Comparison of ENCODE assay signal across 24 cellular contexts in the genomic region with DNA sequence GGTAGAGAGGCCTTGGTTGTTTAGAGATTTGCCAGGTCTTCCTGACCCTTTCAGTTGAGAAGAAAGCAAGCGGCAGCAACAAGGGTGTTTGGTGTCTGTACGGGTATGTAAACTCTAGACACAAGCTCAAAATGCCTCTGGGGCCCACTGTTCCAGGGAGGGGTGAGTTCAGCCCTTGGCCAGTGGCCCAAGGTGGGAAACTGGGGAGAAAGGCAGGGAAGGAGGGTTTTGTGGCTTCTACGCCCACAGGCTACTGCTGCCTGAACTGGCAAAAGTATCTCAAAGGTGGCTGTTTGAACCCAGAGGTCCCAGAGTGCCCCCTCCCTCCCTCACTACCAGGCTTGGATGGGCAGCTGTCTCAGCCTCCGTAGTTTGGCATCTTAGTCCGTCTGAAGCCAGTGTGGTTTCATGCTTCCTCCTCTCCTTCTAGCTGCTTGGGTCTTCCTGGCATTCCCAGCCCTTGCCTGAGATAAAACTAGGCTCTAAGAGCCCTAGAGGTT. TPM values are rescaled to one million over a fixed set of nuclear protein-coding genes. Genes with fewer than 3 reads are reported as not detected.
DNase-seq lines count a peak whose midpoint lies in the region; TF ChIP-seq lines count a peak whose summit lies in the region.
"Had no signal": no experiment of that assay in that cellular context is flagged by ENCODE, and none has a peak within 500 bp of the region (broad histone marks: within the 10 kb centered on the region; RNA-seq: fewer than 3 reads in every experiment).

No MANE protein-coding gene starts in this region.

- H3K9me3 Mint-ChIP-seq in MCF 10A (ENCODE audit: unreplicated experiment) (no peaks in the 10 kb centered on the region), neural progenitor cell (peaks cover 8% of the 10 kb centered on the region), type B pancreatic cell (no peaks in the 10 kb centered on the region), Calu3 (ENCODE audit: low read depth, unreplicated experiment) (no peaks in the 10 kb centered on the region)
- H3K9me3 Mint-ChIP-seq: activated CD4-positive, alpha-beta T cell treated with anti-CD3 and anti-CD28 coated beads, Interleukin-2, amount 10 ng/mL, durations not matched to agents 7 days and 5 days; stimulated activated naive CD8-positive, alpha-beta T cell treated with anti-CD3 and anti-CD28 coated beads, Interleukin-15, amount 100 ng/mL, for 72 hours; T-helper 2 cell treated with Interferon-gamma antibody and Interleukin-4, amounts not matched to agents 5 μg/mL and 100 μg/mL, for 36 hours had no signal

- H3K27ac Mint-ChIP-seq in MCF 10A (ENCODE audit: low read depth, unreplicated experiment) (peak overlapping the region; percentile 42), neural progenitor cell (no peak overlapping the region), type B pancreatic cell (peak overlapping the region; percentile 76), Calu3 (ENCODE audit: unreplicated experiment) (no peak overlapping the region)
- H3K27ac Mint-ChIP-seq: activated CD4-positive, alpha-beta T cell treated with anti-CD3 and anti-CD28 coated beads, Interleukin-2, amount 10 ng/mL, durations not matched to agents 7 days and 5 days; CD4-positive, alpha-beta memory T cell; stimulated activated naive CD8-positive, alpha-beta T cell treated with anti-CD3 and anti-CD28 coated beads, Interleukin-15, amount 100 ng/mL, for 72 hours; T-helper 2 cell treated with Interferon-gamma antibody and Interleukin-4, amounts not matched to agents 5 μg/mL and 100 μg/mL, for 36 hours had no signal

- no peak for TF ChIP-seq POLR2A in esophagus squamous epithelium (IDR thresholded peaks at IDR 0.05)

- in situ Hi-C loops in mammary epithelial cell (cut with MboI; ENCODE audit: low sequenced_read_pairs in 2 of 2), result no loop called here

- no peak overlapping the region for H3K27ac ChIP-seq in mammary epithelial cell (ENCODE audit: insufficient read depth, low read depth, low read length)
- peak overlapping the region; percentile 41 to 85 (median 69) for H3K27ac ChIP-seq in esophagus squamous epithelium
- H3K27ac ChIP-seq in neural progenitor cell, result no peak overlapping the region
- H3K27ac ChIP-seq: foreskin keratinocyte had no signal

- H3K79me2 ChIP-seq in mammary epithelial cell (ENCODE audit: insufficient read depth, low read length) (no peaks in the 10 kb centered on the region), neural progenitor cell (ENCODE audit: low read depth) (no peaks in the 10 kb centered on the region)

- POLR2A ChIA-PET in MCF 10A (lab: Yijun Ruan, JAX), result interaction anchor here (0.6 to 1.8 kb wide), 3 partner anchors 13 to 294 kb away, joined by 3 to 8 read pairs (median 5); a partner anchor contains a TSS

- H3K9me3 ChIP-seq in mammary epithelial cell (replicated peaks; ENCODE audit: insufficient read depth, low read length) (no peaks in the 10 kb centered on the region), esophagus squamous epithelium (no peaks in the 10 kb centered on the region), neural progenitor cell (ENCODE audit: low read depth) (no peaks in the 10 kb centered on the region)
- H3K9me3 ChIP-seq: sigmoid colon had no signal

- H3K4me1 Mint-ChIP-seq in MCF 10A (ENCODE audit: insufficient read depth, unreplicated experiment), result peaks cover 6% of the 10 kb centered on the region
- no peaks in the 10 kb centered on the region for H3K4me1 Mint-ChIP-seq in neural progenitor cell
- peaks cover 65% of the 10 kb centered on the region for H3K4me1 Mint-ChIP-seq in type B pancreatic cell (ENCODE audit: unreplicated experiment)
- peaks cover 5% of the 10 kb centered on the region for H3K4me1 Mint-ChIP-seq in Calu3 (ENCODE audit: low read depth, unreplicated experiment)

- CTCF ChIA-PET in MCF 10A (lab: Yijun Ruan, JAX), result interaction anchor here (0.6 to 1.6 kb wide), 10 partner anchors 17 to 363 kb away, joined by 3 to 16 read pairs (median 4); a partner anchor contains a TSS
- CTCF ChIA-PET in mammary epithelial cell (lab: Charles Lee; ENCODE audit: low non-redundant PET), result no interaction called here
- CTCF ChIA-PET in Calu3 (lab: Charles Lee), result interaction anchor here (0.6 to 1.1 kb wide), 3 partner anchors 14 to 163 kb away, joined by 3 read pairs; no protein-coding TSS in a partner anchor

- H3K9ac ChIP-seq in mammary epithelial cell (ENCODE audit: insufficient read depth, low read length) (no peak overlapping the region), neural progenitor cell (no peak overlapping the region)

- dilution Hi-C loops in mammary epithelial cell (cut with HindIII; ENCODE audit: low sequenced_read_pairs), result no loop called here

- H2AFZ ChIP-seq in mammary epithelial cell (ENCODE audit: low read depth, low read length) (no peak overlapping the region), neural progenitor cell (replicated peaks) (no peak overlapping the region)

- H3K4me2 ChIP-seq in mammary epithelial cell (ENCODE audit: insufficient read depth, low read depth, low read length) (no peak overlapping the region), neural progenitor cell (no peak overlapping the region)

- BruUV-seq in MCF 10A (replicated peaks; lab: Mats Ljungman, UMichigan), result no TSS peak
- no TSS peak for BruUV-seq in mammary epithelial cell (replicated peaks; lab: Mats Ljungman, UMichigan)
- no TSS peak for BruUV-seq in Calu3 (replicated peaks; lab: Mats Ljungman, UMichigan)

- H3K36me3 ChIP-seq in mammary epithelial cell (ENCODE audit: insufficient read depth, low read length), result no peaks in the 10 kb centered on the region
- no peaks in the 10 kb centered on the region for H3K36me3 ChIP-seq in esophagus squamous epithelium
- H3K36me3 ChIP-seq in neural progenitor cell, result no peaks in the 10 kb centered on the region
- H3K36me3 ChIP-seq: sigmoid colon had no signal

- H3K36me3 Mint-ChIP-seq in MCF 10A (ENCODE audit: insufficient read depth, unreplicated experiment) (no peaks in the 10 kb centered on the region), neural progenitor cell (no peaks in the 10 kb centered on the region), type B pancreatic cell (peaks cover 10% of the 10 kb centered on the region), Calu3 (ENCODE audit: insufficient read depth, unreplicated experiment) (peaks cover 4% of the 10 kb centered on the region)
- H3K36me3 Mint-ChIP-seq: CD4-positive, alpha-beta memory T cell had no signal

- no peaks in the 10 kb centered on the region for H3K27me3 ChIP-seq in mammary epithelial cell (ENCODE audit: insufficient read depth, low read length)
- H3K27me3 ChIP-seq in esophagus squamous epithelium, result peaks cover 0 to 88% (median 3%) of the 10 kb centered on the region in 4 donors
- peaks cover 100% of the 10 kb centered on the region for H3K27me3 ChIP-seq in neural progenitor cell

- H4K20me1 ChIP-seq in mammary epithelial cell (ENCODE audit: insufficient read depth, low read length) (no peaks in the 10 kb centered on the region), neural progenitor cell (ENCODE audit: low read depth) (peaks cover 45% of the 10 kb centered on the region)

- DNase-seq in MCF 10A (ENCODE audit: unreplicated experiment), result no peak
- no peak for DNase-seq in mammary epithelial cell
- DNase-seq in esophagus squamous epithelium (lab: John Stamatoyannopoulos, UW), result no peak
- peak; percentile 1 for DNase-seq in neural progenitor cell (ENCODE audit: low spot score)
- DNase-seq in type B pancreatic cell (ENCODE audit: extremely low spot score, unreplicated experiment), result no peak
- DNase-seq in Calu3, result no peak
- no peak for DNase-seq in Kasumi-1 (lab: John Stamatoyannopoulos, UW)
- DNase-seq in GM19238 (ENCODE audit: insufficient read length, low spot score), result no peak
- DNase-seq: activated CD4-positive, alpha-beta T cell treated with anti-CD3 and anti-CD28 coated beads, Interleukin-2, amount 10 ng/mL, durations not matched to agents 7 days and 5 days; activated naive CD4-positive, alpha-beta T cell treated with anti-CD3 and anti-CD28 coated beads, Interleukin-2, amount 50 U/mL, for 16 hours; AML-193; aorta; CD4-positive, alpha-beta memory T cell; DMS 273 treated with DMSO at 0.1 percent for 48 hours; hypothalamus; left ventricle myocardium superior; NCI-H1436 treated with DMSO at 0.1 percent for 48 hours; sigmoid colon; stimulated activated naive CD8-positive, alpha-beta T cell treated with anti-CD3 and anti-CD28 coated beads, Interleukin-15, amount 100 ng/mL, for 72 hours had no signal

- H3F3A ChIP-seq in neural progenitor cell (ENCODE audit: low read depth), result no peaks in the 10 kb centered on the region

- H3K4me1 ChIP-seq in mammary epithelial cell (ENCODE audit: insufficient read depth, low read length) (peaks cover 20% of the 10 kb centered on the region), esophagus squamous epithelium (peaks cover 12 to 88% (median 27%) of the 10 kb centered on the region in 3 donors), neural progenitor cell (no peaks in the 10 kb centered on the region)

- intact Hi-C loops in MCF 10A (cut with micrococcal nuclease) (no loop called here), mammary epithelial cell (cut with micrococcal nuclease) (no loop called here), esophagus squamous epithelium (cut with DNase I) (no loop called here), Calu3 (cut with micrococcal nuclease; ENCODE audit: unreplicated experiment) (no loop called here)

- no peaks in the 10 kb centered on the region for H3K27me3 Mint-ChIP-seq in MCF 10A (ENCODE audit: insufficient read depth, unreplicated experiment)
- peaks cover 90% of the 10 kb centered on the region for H3K27me3 Mint-ChIP-seq in neural progenitor cell (ENCODE audit: insufficient read depth, low read depth)
- peaks cover 51% of the 10 kb centered on the region for H3K27me3 Mint-ChIP-seq in type B pancreatic cell
- H3K27me3 Mint-ChIP-seq in Calu3 (ENCODE audit: unreplicated experiment), result peaks cover 99% of the 10 kb centered on the region

- no peak overlapping the region for H3K4me3 Mint-ChIP-seq in MCF 10A (ENCODE audit: unreplicated experiment)
- no peak overlapping the region for H3K4me3 Mint-ChIP-seq in neural progenitor cell
- peak overlapping the region; percentile 89 for H3K4me3 Mint-ChIP-seq in type B pancreatic cell
- no peak overlapping the region for H3K4me3 Mint-ChIP-seq in Calu3 (ENCODE audit: low read depth, unreplicated experiment)
- H3K4me3 Mint-ChIP-seq: activated CD4-positive, alpha-beta T cell treated with anti-CD3 and anti-CD28 coated beads, Interleukin-2, amount 10 ng/mL, durations not matched to agents 7 days and 5 days; CD4-positive, alpha-beta memory T cell; stimulated activated naive CD8-positive, alpha-beta T cell treated with anti-CD3 and anti-CD28 coated beads, Interleukin-15, amount 100 ng/mL, for 72 hours; T-helper 2 cell treated with Interferon-gamma antibody and Interleukin-4, amounts not matched to agents 5 μg/mL and 100 μg/mL, for 36 hours had no signal

- WGBS in mammary epithelial cell (ENCODE audit: low coverage, missing lambda C conversion rate), result 40% methylated on average over 2 of the region's 5 CpGs
- WGBS in esophagus squamous epithelium, 2 donors, result 44 to 68% methylated on average over 3 to 5 of the region's 5 CpGs

- TF ChIP-seq CTCF in MCF 10A (IDR thresholded peaks at IDR 0.05; ENCODE audit: unreplicated experiment) (no peak), mammary epithelial cell (conservative IDR thresholded peaks at IDR 0.05 in 1 of 2, IDR thresholded peaks at IDR 0.05 in 1 of 2; ENCODE audit: extremely low read depth in 1 of 2, insufficient read depth in 1 of 2, low read depth in 1 of 2, low read length in 2 of 2) (no peak), esophagus squamous epithelium (IDR thresholded peaks at IDR 0.05) (no peak), neural progenitor cell (IDR thresholded peaks at IDR 0.05) (no peak), type B pancreatic cell (conservative IDR thresholded peaks at IDR 0.05) (no peak), Calu3 (IDR thresholded peaks at IDR 0.05; ENCODE audit: unreplicated experiment) (no peak)

- H3K4me3 ChIP-seq in mammary epithelial cell (replicated peaks in 1 of 3; ENCODE audit: insufficient read depth in 1 of 3, low read depth in 2 of 3, low read length in 3 of 3) (no peak overlapping the region), esophagus squamous epithelium (peak overlapping the region in 1 of 4 donors; percentile 20), neural progenitor cell (no peak overlapping the region)
- H3K4me3 ChIP-seq: sigmoid colon had no signal

RNA-seq across cellular contexts. Expression of a gene that starts 5.5 kb away (rescaled TPM):
- total RNA-seq in MCF 10A (2022), result 0.74 TPM in 1 of 2 replicates, not detected in the other
- total RNA-seq in mammary epithelial cell, result 1 to 10 TPM in 1 of 2 donors, under 1 TPM in 1; 0.67 to 1.4 TPM
- 0.80 TPM for polyA plus RNA-seq in mammary epithelial cell
- polyA minus RNA-seq in mammary epithelial cell, result not detected
- 1 to 10 TPM in 1 of 4 donors, under 1 TPM in 1, not detected in 2; 0.31 to 1.1 TPM for total RNA-seq in esophagus squamous epithelium
- not detected in 2 replicates for total RNA-seq in neural progenitor cell (ENCODE audit: low replicate concordance)
- 1.9 and 56.9 TPM in 2 replicates for total RNA-seq in type B pancreatic cell (ENCODE audit: low replicate concordance)
- total RNA-seq in Calu3 (2022), result 0.20 TPM in 1 of 2 replicates, not detected in the other
- total RNA-seq: A172; activated CD4-positive, alpha-beta T cell treated with anti-CD3 and anti-CD28 coated beads, Interleukin-2, amount 10 ng/mL, durations not matched to agents 7 days and 5 days; CD4-positive, alpha-beta memory T cell; cerebellum; left ventricle myocardium superior had no signal
- polyA plus RNA-seq: aorta; CD4-positive, alpha-beta memory T cell; neural cell had no signal

RNA-seq across cellular contexts. Expression of a gene that starts 10.1 kb away (rescaled TPM):
- total RNA-seq in MCF 10A (2022), result 7.1 and 11.5 TPM in 2 replicates
- total RNA-seq in mammary epithelial cell, result 10 to 100 TPM in 1 of 2 donors, 1 to 10 TPM in 1; 1.7 to 10.9 TPM
- 4.2 TPM for polyA plus RNA-seq in mammary epithelial cell
- polyA minus RNA-seq in mammary epithelial cell, result 0.57 TPM
- 1 to 10 TPM in 1 of 4 donors, under 1 TPM in 2, not detected in 1; 0.21 to 1.1 (median 0.30) TPM for total RNA-seq in esophagus squamous epithelium
- total RNA-seq in neural progenitor cell (ENCODE audit: low replicate concordance), result not detected in 2 replicates
- total RNA-seq in type B pancreatic cell (ENCODE audit: low replicate concordance), result 4.8 and 23.0 TPM in 2 replicates
- total RNA-seq in Calu3 (2022), result 0.71 and 1.2 TPM in 2 replicates
- total RNA-seq: activated CD4-positive, alpha-beta T cell treated with anti-CD3 and anti-CD28 coated beads, Interleukin-2, amount 10 ng/mL, durations not matched to agents 7 days and 5 days; CD4-positive, alpha-beta memory T cell; cerebellum; sigmoid colon had no signal
- polyA plus RNA-seq: CD4-positive, alpha-beta memory T cell; neural cell; sigmoid colon had no signal

RNA-seq across cellular contexts. Expression of a gene that starts 15.3 kb away (rescaled TPM):
- total RNA-seq in MCF 10A (2022) (1.7 and 1.8 TPM in 2 replicates), mammary epithelial cell (10 to 100 TPM in 1 of 2 donors, under 1 TPM in 1; 0.83 to 11.9 TPM), esophagus squamous epithelium (1 to 10 TPM; 1.1 to 3.1 (median 1.3) TPM), neural progenitor cell (ENCODE audit: low replicate concordance) (not detected in 2 replicates), type B pancreatic cell (ENCODE audit: low replicate concordance) (6.7 and 47.9 TPM in 2 replicates), Calu3 (2022) (0.44 and 0.57 TPM in 2 replicates)
- polyA plus RNA-seq in mammary epithelial cell, result 2.4 TPM
- 4.0 TPM for polyA minus RNA-seq in mammary epithelial cell
- total RNA-seq: A172; activated CD4-positive, alpha-beta T cell treated with anti-CD3 and anti-CD28 coated beads, Interleukin-2, amount 10 ng/mL, durations not matched to agents 7 days and 5 days; CD4-positive, alpha-beta memory T cell; cerebellum; left ventricle myocardium superior had no signal
- polyA plus RNA-seq: CD4-positive, alpha-beta memory T cell; neural cell had no signal

RNA-seq across cellular contexts. Expression of a gene that starts 29.5 kb away (rescaled TPM):
- total RNA-seq in MCF 10A (2022), result 6.0 and 6.9 TPM in 2 replicates
- total RNA-seq in mammary epithelial cell, result 1 to 10 TPM; 2.3 to 7.9 TPM
- polyA plus RNA-seq in mammary epithelial cell, result 4.3 TPM
- polyA minus RNA-seq in mammary epithelial cell, result 3.2 TPM
- under 1 TPM in 1 of 4 donors, not detected in 3; 0.70 TPM for total RNA-seq in esophagus squamous epithelium
- total RNA-seq in neural progenitor cell (ENCODE audit: low replicate concordance), result not detected in 2 replicates
- 0.77 and 1.5 TPM in 2 replicates for total RNA-seq in type B pancreatic cell (ENCODE audit: low replicate concordance)
- total RNA-seq in Calu3 (2022), result 0.24 TPM in 1 of 2 replicates, not detected in the other
- total RNA-seq: A172; activated CD4-positive, alpha-beta T cell treated with anti-CD3 and anti-CD28 coated beads, Interleukin-2, amount 10 ng/mL, durations not matched to agents 7 days and 5 days; CD4-positive, alpha-beta memory T cell; cerebellum; left ventricle myocardium superior; sigmoid colon had no signal
- polyA plus RNA-seq: CD4-positive, alpha-beta memory T cell; neural cell had no signal

RNA-seq across cellular contexts. Expression of a gene that starts 38.3 kb away (rescaled TPM):
- total RNA-seq in MCF 10A (2022) (5.2 and 6.0 TPM in 2 replicates), mammary epithelial cell (1 to 10 TPM; 3.2 to 9.4 TPM), esophagus squamous epithelium (1 to 10 TPM in 1 of 4 donors, not detected in 3; 1.5 TPM), neural progenitor cell (ENCODE audit: low replicate concordance) (not detected in 2 replicates), type B pancreatic cell (ENCODE audit: low replicate concordance) (0.27 and 0.36 TPM in 2 replicates), Calu3 (2022) (0.42 and 0.54 TPM in 2 replicates)
- polyA plus RNA-seq in mammary epithelial cell, result 2.9 TPM
- polyA minus RNA-seq in mammary epithelial cell, result 4.2 TPM
- total RNA-seq: activated CD4-positive, alpha-beta T cell treated with anti-CD3 and anti-CD28 coated beads, Interleukin-2, amount 10 ng/mL, durations not matched to agents 7 days and 5 days; CD4-positive, alpha-beta memory T cell; cerebellum; left ventricle myocardium superior; sigmoid colon had no signal
- polyA plus RNA-seq: CD4-positive, alpha-beta memory T cell; neural cell had no signal

Comparison
In these comparisons a context has a peak if more than half of its experiments do, and no peak if none do; other contexts are left out.
1. H3K27ac Mint-ChIP-seq: peak in MCF 10A (single experiment) and type B pancreatic cell (single experiment); none in neural progenitor cell (single experiment) and Calu3 (single experiment).
2. H3K27ac ChIP-seq: peak in esophagus squamous epithelium (4 of 4); none in mammary epithelial cell (single experiment) and neural progenitor cell (single experiment).